In genomic region chr6:89299451-89299850, GRCh38 we compare ENCODE assay signal across 1 cellular context.
TF ChIP-seq lines count a peak whose summit lies in the region.

No MANE protein-coding gene starts in this region.

TF ChIP-seq in GM12878, 131 proteins besides CTCF, POLR2A, EP300 and RAD21 (continued from another document):
- TF ChIP-seq ZNF687 (IDR thresholded peaks at IDR 0.05) (no peak), RB1 (IDR thresholded peaks at IDR 0.05; ENCODE audit: borderline replicate concordance) (no peak), ZNF24 (IDR thresholded peaks at IDR 0.05) (no peak)
